ENCODE assay signal across 14 cellular contexts in genomic region chr9:121779381-121780117, GRCh38.
DNase-seq lines count a peak whose midpoint lies in the region; ATAC-seq and TF ChIP-seq lines count a peak whose summit lies in the region.
"Had no signal": no experiment of that assay in that cellular context is flagged by ENCODE, and none has a peak within 500 bp of the region (broad histone marks: within the 10 kb centered on the region; RNA-seq: fewer than 3 reads in every experiment).

No MANE protein-coding gene starts in this region.

- H3K9ac ChIP-seq in BLaER1 (0 out of 2 replicates have a peak overlapping the region, but pooled peaks have one; percentile 7), rectal smooth muscle tissue (ENCODE audit: low read length) (no peak overlapping the region), smooth muscle cell (ENCODE audit: low read depth) (no peak overlapping the region)

- ATAC-seq in right cardiac atrium: peak in 1 of 2 donors; percentile 47
- ATAC-seq: A549, Panc1 had no signal

- H3K4me1 Mint-ChIP-seq in activated T-cell treated with anti-CD3 and anti-CD28 coated beads, Interleukin-2, amount 50 U/mL, for 24 hours (ENCODE audit: low read depth): peaks cover 6% of the 10 kb centered on the region

- no peak for TF ChIP-seq CTCF in smooth muscle cell (IDR thresholded peaks at IDR 0.05; ENCODE audit: borderline replicate concordance, insufficient read depth, poor library complexity, severe bottlenecking)

- no peaks in the 10 kb centered on the region for H3K27me3 ChIP-seq in BLaER1
- H3K27me3 ChIP-seq in right cardiac atrium (ENCODE audit: control insufficient read depth, insufficient read depth): no peaks in the 10 kb centered on the region
- H3K27me3 ChIP-seq in rectal smooth muscle tissue (ENCODE audit: control insufficient read depth, insufficient read depth, low read length): no peaks in the 10 kb centered on the region
- H3K27me3 ChIP-seq in smooth muscle cell (ENCODE audit: low read depth): no peaks in the 10 kb centered on the region

- peak; percentile 25 for DNase-seq in cerebellar cortex (ENCODE audit: low spot score)
- peak in 1 of 3 donors; percentile 16 for DNase-seq in right cardiac atrium
- DNase-seq in activated T-cell treated with anti-CD3 and anti-CD28 coated beads, Interleukin-2, amount 50 U/mL, for 24 hours: no peak
- no peak for DNase-seq in activated T-cell treated with anti-CD3 and anti-CD28 coated beads, Interleukin-2, amount 50 U/mL, for 48 hours
- DNase-seq in kidney glomerular epithelial cell (lab: John Stamatoyannopoulos, UW): no peak
- no peak for DNase-seq in smooth muscle cell (lab: John Stamatoyannopoulos, UW; ENCODE audit: unreplicated experiment)
- DNase-seq: activated CD4-positive, alpha-beta T cell treated with anti-CD3 and anti-CD28 coated beads, Interleukin-2, amount 50 U/mL, for 4 hours; activated naive CD4-positive, alpha-beta T cell treated with anti-CD3 and anti-CD28 coated beads for 36 hours; mammary epithelial cell; NCI-H2227 treated with DMSO at 0.1 percent for 48 hours had no signal

- H4K20me1 ChIP-seq in BLaER1: no peaks in the 10 kb centered on the region
- peaks cover 28% of the 10 kb centered on the region for H4K20me1 ChIP-seq in smooth muscle cell (ENCODE audit: low read depth)

- intact Hi-C loops in right cardiac atrium (cut with DNase I): loop anchor here in 1 of 4 donors (10.0 kb wide), 2 partner anchors 55 to 85 kb away; no protein-coding TSS in a partner anchor

- H3K27me3 Mint-ChIP-seq in activated T-cell treated with anti-CD3 and anti-CD28 coated beads, Interleukin-2, amount 50 U/mL, for 24 hours: peaks cover 10% of the 10 kb centered on the region

- H3K9me3 ChIP-seq in BLaER1 (peaks cover 14% of the 10 kb centered on the region), right cardiac atrium (ENCODE audit: control insufficient read depth, low read length) (no peaks in the 10 kb centered on the region), smooth muscle cell (replicated peaks; ENCODE audit: low read depth) (no peaks in the 10 kb centered on the region)

- H2AFZ ChIP-seq in smooth muscle cell (ENCODE audit: low read depth): no peak overlapping the region

- H3K27ac ChIP-seq in BLaER1: 0 out of 2 replicates have a peak overlapping the region, but pooled peaks have one; percentile 92
- peak overlapping the region; percentile 50 for H3K27ac ChIP-seq in right cardiac atrium (ENCODE audit: low read length)
- H3K27ac ChIP-seq in rectal smooth muscle tissue (ENCODE audit: low read depth, low read length): peak overlapping the region; percentile 81
- no peak overlapping the region for H3K27ac ChIP-seq in smooth muscle cell (ENCODE audit: low read depth)
- H3K27ac ChIP-seq: A549 had no signal

- H3K4me1 ChIP-seq in BLaER1 (peaks cover 69% of the 10 kb centered on the region), right cardiac atrium (ENCODE audit: control insufficient read depth, insufficient read depth, low read length) (peaks cover 2% of the 10 kb centered on the region), rectal smooth muscle tissue (ENCODE audit: control insufficient read depth, insufficient read depth, low read length) (peaks cover 13% of the 10 kb centered on the region), smooth muscle cell (ENCODE audit: low read depth) (peaks cover 23% of the 10 kb centered on the region)
- H3K4me1 ChIP-seq: A549 had no signal

- H3K79me2 ChIP-seq in smooth muscle cell (ENCODE audit: low read depth): peaks cover 5% of the 10 kb centered on the region

- H3K36me3 ChIP-seq in BLaER1: peaks cover 60% of the 10 kb centered on the region
- H3K36me3 ChIP-seq in rectal smooth muscle tissue (ENCODE audit: control insufficient read depth, insufficient read depth, low read length): peaks cover 43% of the 10 kb centered on the region
- peaks cover 10% of the 10 kb centered on the region for H3K36me3 ChIP-seq in smooth muscle cell (ENCODE audit: low read depth)

- no peaks in the 10 kb centered on the region for H3K9me3 Mint-ChIP-seq in activated T-cell treated with anti-CD3 and anti-CD28 coated beads, Interleukin-2, amount 50 U/mL, for 24 hours

- H3K4me2 ChIP-seq in BLaER1 (no peak overlapping the region), smooth muscle cell (no peak overlapping the region)
- H3K4me2 ChIP-seq: A549 had no signal

- no peaks in the 10 kb centered on the region for H3F3A ChIP-seq in smooth muscle cell (ENCODE audit: low read depth)

- WGBS in right cardiac atrium: 68% methylated on average over 13 of the region's 13 CpGs
- WGBS in smooth muscle cell (ENCODE audit: low lambda C conversion rate): 94% methylated on average over 13 of the region's 13 CpGs

- no peak overlapping the region for H3K27ac Mint-ChIP-seq in activated T-cell treated with anti-CD3 and anti-CD28 coated beads, Interleukin-2, amount 50 U/mL, for 24 hours
- H3K27ac Mint-ChIP-seq: activated naive CD4-positive, alpha-beta T cell treated with anti-CD3 and anti-CD28 coated beads for 36 hours had no signal

- H3K4me3 ChIP-seq in BLaER1 (no peak overlapping the region), right cardiac atrium (ENCODE audit: low read length) (no peak overlapping the region), rectal smooth muscle tissue (ENCODE audit: low read length) (no peak overlapping the region), smooth muscle cell (no peak overlapping the region)
- H3K4me3 ChIP-seq: A549 had no signal

- H3K4me3 Mint-ChIP-seq in activated T-cell treated with anti-CD3 and anti-CD28 coated beads, Interleukin-2, amount 50 U/mL, for 24 hours: no peak overlapping the region
- H3K4me3 Mint-ChIP-seq: activated naive CD4-positive, alpha-beta T cell treated with anti-CD3 and anti-CD28 coated beads for 36 hours had no signal

- no peaks in the 10 kb centered on the region for H3K36me3 Mint-ChIP-seq in activated T-cell treated with anti-CD3 and anti-CD28 coated beads, Interleukin-2, amount 50 U/mL, for 24 hours (ENCODE audit: low read depth)
